20 cellular contexts compared by ENCODE assay signal in the genomic region with DNA sequence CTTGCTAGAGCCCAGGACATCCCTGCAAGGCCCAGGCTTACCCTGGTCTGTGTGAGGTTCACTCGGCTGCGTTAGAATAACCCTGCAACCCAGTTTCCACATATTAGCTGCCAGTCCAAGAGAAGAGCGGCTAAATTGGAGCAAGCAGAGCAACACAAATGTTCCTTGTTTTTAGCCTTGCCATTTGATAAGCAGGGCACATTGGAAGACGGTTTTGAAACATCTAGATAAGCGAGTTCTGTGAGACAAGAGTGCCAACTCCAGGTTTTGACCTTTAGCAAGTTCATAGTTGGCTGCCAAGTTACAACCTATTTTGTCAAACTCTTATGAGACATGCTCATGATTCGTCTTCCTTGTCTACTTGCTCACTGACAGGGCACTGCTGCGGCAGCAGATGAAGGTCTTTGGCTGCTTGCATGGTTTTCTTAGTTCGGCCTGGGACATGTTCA. TPM values are rescaled to one million over a fixed set of nuclear protein-coding genes. Genes with fewer than 3 reads are reported as not detected.
"Had no signal": no experiment of that assay in that cellular context is flagged by ENCODE, and none has a peak within 500 bp of the region (broad histone marks: within the 10 kb centered on the region; RNA-seq: fewer than 3 reads in every experiment).

No MANE protein-coding gene starts in this region.

- H3K4me3 ChIP-seq: lower lobe of right lung, SJSA1, thoracic aorta had no signal

- H3K27me3 ChIP-seq: foreskin keratinocyte, neutrophil, SJSA1 had no signal

- H3K27ac ChIP-seq: foreskin keratinocyte, lower lobe of right lung, neutrophil, SJSA1, thoracic aorta had no signal

- H3K4me1 ChIP-seq: foreskin keratinocyte, lower lobe of right lung, SJSA1 had no signal

- H3K9me3 ChIP-seq: lower lobe of right lung, neutrophil, SJSA1, thoracic aorta had no signal

- H3K36me3 ChIP-seq: lower lobe of right lung, neutrophil, SJSA1, thoracic aorta had no signal

- DNase-seq: activated CD4-positive, alpha-beta T cell treated with anti-CD3 and anti-CD28 coated beads, Interleukin-2, amount 50 U/mL, for 48 hours; activated CD8-positive, alpha-beta memory T cell treated with anti-CD3 and anti-CD28 coated beads, Interleukin-2, amount 50 U/mL, for 48 hours; activated naive CD4-positive, alpha-beta T cell; dermis blood vessel endothelial cell; endodermal cell; foreskin keratinocyte; head of caudate nucleus; kidney; lower lobe of right lung; midbrain; naive B cell; stimulated activated CD4-positive, alpha-beta T cell treated with anti-CD3 and anti-CD28 coated beads, Interleukin-12 subunit alpha, Interleukin-12 subunit beta, amount 100 ng/mL, for 4 hours; stimulated activated CD4-positive, alpha-beta T cell treated with anti-CD3 and anti-CD28 coated beads, Interleukin-2, amount 100 ng/mL, for 48 hours; stimulated activated naive CD8-positive, alpha-beta T cell treated with anti-CD3 and anti-CD28 coated beads, Interleukin-15, Interleukin-2, amounts not matched to agents 100 U/mL and 50 U/mL, for 24 hours; SW 1271 had no signal

- FAIRE-seq: kidney had no signal

- ATAC-seq: activated CD4-positive, CD25-positive, alpha-beta regulatory T cell treated with anti-CD3 and anti-CD28 coated beads, Interleukin-2, amount 50 U/mL, for 24 hours; foreskin keratinocyte; lower lobe of right lung; sciatic nerve; stimulated activated naive CD8-positive, alpha-beta T cell treated with anti-CD3 and anti-CD28 coated beads, Interleukin-15, Interleukin-2, amounts not matched to agents 100 U/mL and 50 U/mL, for 24 hours had no signal

RNA-seq across cellular contexts. Expression of a gene that starts 23.5 kb away (rescaled TPM):
- total RNA-seq: SJSA1 had no signal
